Comparison of ENCODE assay signal across 17 cellular contexts in genomic region chr2:210873631-210874030, GRCh38.
"Had no signal": no experiment of that assay in that cellular context is flagged by ENCODE, and none has a peak within 500 bp of the region (broad histone marks: within the 10 kb centered on the region; RNA-seq: fewer than 3 reads in every experiment).

No MANE protein-coding gene starts in this region.

- H3K4me1 ChIP-seq: adrenal gland, gastrocnemius medialis, left lung, tibial artery, vagina had no signal

- H3K4me3 ChIP-seq: adrenal gland, coronary artery, gastrocnemius medialis, left lung, mucosa of descending colon, tibial artery, vagina had no signal

- DNase-seq: activated B cell treated with CpG ODN at 0.5 μM for 24 hours; activated CD4-positive, alpha-beta T cell treated with anti-CD3 and anti-CD28 coated beads, Interleukin-2, amount 10 ng/mL, durations not matched to agents 24 days and 14 days; activated CD8-positive, alpha-beta memory T cell treated with anti-CD3 and anti-CD28 coated beads for 24 hours; activated naive CD4-positive, alpha-beta T cell treated with anti-CD3 and anti-CD28 coated beads, Interleukin-2, amount 50 U/mL, for 16 hours; adrenal gland; central memory CD4-positive, alpha-beta T cell; effector CD8-positive, alpha-beta T cell; gastrocnemius medialis; left lung; mucosa of descending colon; naive thymus-derived CD8-positive, alpha-beta T cell; right cardiac atrium; small intestine; tibial artery had no signal

- H3K9me3 ChIP-seq: adrenal gland, gastrocnemius medialis, left lung, mucosa of descending colon, tibial artery, vagina had no signal

- H3K27me3 ChIP-seq: adrenal gland, gastrocnemius medialis, left lung, tibial artery, vagina had no signal

- H3K27ac ChIP-seq: adrenal gland, coronary artery, gastrocnemius medialis, left lung, tibial artery, vagina had no signal

- ATAC-seq: gastrocnemius medialis; left lung; mucosa of descending colon; naive thymus-derived CD8-positive, alpha-beta T cell; right cardiac atrium; stimulated activated memory B cell treated with anti-CD40 and anti-IgM and Interleukin-4, amounts not matched to agents 10 μg/mL and 1 μg/mL and 100 μg/mL, for 72 hours had no signal

- H3K36me3 ChIP-seq: adrenal gland, gastrocnemius medialis, left lung, tibial artery, vagina had no signal
